In genomic region chr19:4034048-4035017, GRCh38 we compare ENCODE assay signal across 21 cellular contexts. TPM values are rescaled to one million over a fixed set of nuclear protein-coding genes. Genes with fewer than 3 reads are reported as not detected.
DNase-seq lines count a peak whose midpoint lies in the region; ATAC-seq, FAIRE-seq and TF ChIP-seq lines count a peak whose summit lies in the region.
"Had no signal": no experiment of that assay in that cellular context is flagged by ENCODE, and none has a peak within 500 bp of the region (broad histone marks: within the 10 kb centered on the region; RNA-seq: fewer than 3 reads in every experiment).

No MANE protein-coding gene starts in this region.

- TF ChIP-seq EP300 in A549 (IDR thresholded peaks at IDR 0.05): no peak

- H3K9me3 ChIP-seq in A549: no peaks in the 10 kb centered on the region
- no peaks in the 10 kb centered on the region for H3K9me3 ChIP-seq in Panc1 (ENCODE audit: control insufficient read depth, insufficient read depth, low read depth, low read length)
- H3K9me3 ChIP-seq in adrenal gland (replicated peaks in 1 of 3): no peaks in the 10 kb centered on the region
- H3K9me3 ChIP-seq: thoracic aorta had no signal

- no peak for TF ChIP-seq RAD21 in A549 (conservative IDR thresholded peaks at IDR 0.05 in 1 of 2, IDR thresholded peaks at IDR 0.05 in 1 of 2)

- no peak overlapping the region for H3K4me2 ChIP-seq in A549

- H3K4me3 Mint-ChIP-seq in endothelial cell (ENCODE audit: unreplicated experiment): no peak overlapping the region
- H3K4me3 Mint-ChIP-seq in nephron progenitor cell: no peak overlapping the region
- H3K4me3 Mint-ChIP-seq: CD8-positive, alpha-beta T cell; memory B cell; natural killer cell had no signal

- H3K4me3 ChIP-seq in A549 (no peak overlapping the region), Panc1 (ENCODE audit: low read depth in 2 of 2, low read length in 2 of 2) (no peak overlapping the region), adrenal gland (no peak overlapping the region)
- H3K4me3 ChIP-seq: thoracic aorta had no signal

- H3K4me1 Mint-ChIP-seq in endothelial cell (ENCODE audit: unreplicated experiment) (no peaks in the 10 kb centered on the region), nephron progenitor cell (no peaks in the 10 kb centered on the region)
- H3K4me1 Mint-ChIP-seq: memory B cell had no signal

- no peaks in the 10 kb centered on the region for H3K27me3 ChIP-seq in Panc1 (ENCODE audit: control insufficient read depth, insufficient read depth, low read length)
- H3K27me3 ChIP-seq in adrenal gland: no peaks in the 10 kb centered on the region

- H3K27ac Mint-ChIP-seq in endothelial cell (ENCODE audit: unreplicated experiment) (peak overlapping the region; percentile 57), nephron progenitor cell (peak overlapping the region; percentile 78)
- H3K27ac Mint-ChIP-seq: CD8-positive, alpha-beta T cell; memory B cell; natural killer cell had no signal

- H3K36me3 ChIP-seq in Panc1 (ENCODE audit: control insufficient read depth, insufficient read depth, low read length) (no peaks in the 10 kb centered on the region), adrenal gland (replicated peaks in 1 of 2) (peaks cover 0 to 45% of the 10 kb centered on the region in 2 donors)

- in situ Hi-C loops in Panc1 (cut with HindIII; ENCODE audit: low pct_unique_long_range_greater_than_20kb, low sequenced_read_pairs): no loop called here

- H3K4me1 ChIP-seq in A549 (no peaks in the 10 kb centered on the region), Panc1 (ENCODE audit: control insufficient read depth, insufficient read depth, low read length) (no peaks in the 10 kb centered on the region; the same call in none of the 2 replicates), adrenal gland (replicated peaks in 1 of 2) (peaks cover 8 to 10% of the 10 kb centered on the region in 2 donors)

- peaks cover 6% of the 10 kb centered on the region for H3K27me3 Mint-ChIP-seq in endothelial cell (ENCODE audit: unreplicated experiment)
- H3K27me3 Mint-ChIP-seq in nephron progenitor cell (ENCODE audit: low read depth, poor library complexity): no peaks in the 10 kb centered on the region
- H3K27me3 Mint-ChIP-seq: memory B cell had no signal

- ATAC-seq in A549 (peak; percentile 6 to 31; a peak in 3 of 6 replicates), Panc1 (peak; percentile 22), HG02970 (IDR thresholded peaks at IDR 0.05; ENCODE audit: low FRiP score, unreplicated experiment) (no peak), GM19467 (IDR thresholded peaks at IDR 0.05; ENCODE audit: unreplicated experiment) (no peak)
- ATAC-seq: CD8-positive, alpha-beta T cell had no signal

- BruUV-seq in Panc1 (replicated peaks; lab: Mats Ljungman, UMichigan): no TSS peak

- TF ChIP-seq POLR2A in A549 (IDR thresholded peaks at IDR 0.05; ENCODE audit: low read length): no peak
- no peak for TF ChIP-seq POLR2A in adrenal gland (IDR thresholded peaks at IDR 0.05)

- CTCF ChIA-PET in A549 (lab: Yijun Ruan, JAX) (interaction anchor here (1.1 to 1.4 kb wide), 2 partner anchors 49 to 156 kb away, joined by 3 to 4 read pairs; partner anchors contain the start of gene EEF2), Panc1 (lab: Charles Lee) (no interaction called here)

- POLR2A ChIA-PET in A549 (lab: Yijun Ruan, JAX) (no interaction called here), Panc1 (lab: Charles Lee) (no interaction called here)

- no peak overlapping the region for H3K27ac ChIP-seq in A549
- H3K27ac ChIP-seq in Panc1 (ENCODE audit: low read length): no peak overlapping the region
- no peak overlapping the region for H3K27ac ChIP-seq in adrenal gland
- H3K27ac ChIP-seq: thoracic aorta had no signal

- intact Hi-C loops in Panc1 (cut with micrococcal nuclease; ENCODE audit: unreplicated experiment) (no loop called here), adrenal gland (cut with DNase I) (no loop called here)

- no peaks in the 10 kb centered on the region for H3K36me3 Mint-ChIP-seq in endothelial cell (ENCODE audit: low read depth, unreplicated experiment)
- H3K36me3 Mint-ChIP-seq in nephron progenitor cell (ENCODE audit: low read depth): peaks cover 12% of the 10 kb centered on the region
- H3K36me3 Mint-ChIP-seq: natural killer cell had no signal

- no peak for DNase-seq in A549 (ENCODE audit: low read depth in 1 of 2, low spot score in 1 of 2)
- no peak for DNase-seq in Panc1 (ENCODE audit: low read depth, low spot score)
- DNase-seq in endothelial cell (ENCODE audit: low spot score): no peak
- no peak for DNase-seq in nephron progenitor cell
- no peak for DNase-seq in NCI-H2107 (lab: John Stamatoyannopoulos, UW)
- no peak for DNase-seq in adrenal gland
- DNase-seq: activated CD4-positive, alpha-beta T cell treated with anti-CD3 and anti-CD28 coated beads for 1 hour; amniotic stem cell; CD8-positive, alpha-beta T cell; DMS53; islet precursor cell; KG1; MV-4-11; natural killer cell; NCI-H1930; NCI-H446 treated with DMSO at 0.1 percent for 48 hours; stimulated activated CD4-positive, alpha-beta T cell treated with anti-CD3 and anti-CD28 coated beads, Interleukin-12 subunit alpha, Interleukin-12 subunit beta, amount 100 ng/mL, for 4 hours had no signal

- TF ChIP-seq CTCF in A549 (IDR thresholded peaks at IDR 0.05) (no peak), Panc1 (IDR thresholded peaks at IDR 0.05) (no peak), endothelial cell (IDR thresholded peaks at IDR 0.05; ENCODE audit: unreplicated experiment) (no peak), nephron progenitor cell (IDR thresholded peaks at IDR 0.05) (no peak), adrenal gland (IDR thresholded peaks at IDR 0.05) (no peak)

- WGBS in A549 (ENCODE audit: missing lambda C conversion rate): 38% methylated on average over 3 of the region's 34 CpGs
- WGBS in adrenal gland, 4 donors: 60 to 90% (median 85%) methylated on average over 4 to 34 of the region's 34 CpGs

- H3K9me3 Mint-ChIP-seq in endothelial cell (ENCODE audit: unreplicated experiment): no peaks in the 10 kb centered on the region
- no peaks in the 10 kb centered on the region for H3K9me3 Mint-ChIP-seq in nephron progenitor cell
- H3K9me3 Mint-ChIP-seq: CD8-positive, alpha-beta T cell; memory B cell; natural killer cell had no signal

- no peak for FAIRE-seq in A549 (lab: Jason Lieb, UNC)

TF ChIP-seq in A549, 52 proteins besides CTCF, POLR2A, EP300 and RAD21:
- TF ChIP-seq HOXA7 (CRISPR knock-in tag; IDR thresholded peaks at IDR 0.05) (no peak), E2F6 (IDR thresholded peaks at IDR 0.05; ENCODE audit: borderline replicate concordance, low read depth) (no peak), ZFP36 (IDR thresholded peaks at IDR 0.05; ENCODE audit: borderline replicate concordance, partially characterized antibody) (peak; percentile 65), FOSB (CRISPR knock-in tag; IDR thresholded peaks at IDR 0.05) (no peak), RCOR1 (IDR thresholded peaks at IDR 0.05; ENCODE audit: low read depth, low read length) (no peak)
TF ChIP-seq in A549: peak in this region for 1.

RNA-seq across cellular contexts. Expression of gene PIAS4, which starts 26.8 kb away (rescaled TPM):
- polyA plus RNA-seq in A549 (2011; rRNA removed) (4.5 and 5.2 TPM in 2 replicates), A549 (2017; fragmentation: RNase III; extraction: RNeasy Plus Mini Kit Qiagen cat#74134 plus additional on column Dnase treatment) (10.6 to 12.8 TPM (median 11.3 TPM) in 3 replicates), adrenal gland (10 to 100 TPM; 13.7 to 22.3 (median 21.2) TPM)
- 8.6 and 11.9 TPM in 2 replicates for polyA plus RNA-seq in A549 (2012; cell fraction: cytosol; rRNA removed)
- polyA plus RNA-seq in A549 (2012; cell fraction: nucleus; rRNA removed): 17.1 and 17.4 TPM in 2 replicates
- 8.8 and 10.8 TPM in 2 replicates for polyA minus RNA-seq in A549 (2011; rRNA and poly(A)+ RNA removed)
- total RNA-seq in Panc1 (2021; ENCODE audit: unreplicated experiment) (36.7 TPM), endothelial cell (ENCODE audit: unreplicated experiment) (41.2 TPM), adrenal gland (10 to 100 TPM; 16.6 to 40.7 (median 28.6) TPM)
- polyA plus RNA-seq in Panc1 (2012; ENCODE audit: insufficient read length): 31.6 TPM

RNA-seq across cellular contexts. Expression of gene ZBTB7A, which starts 32.4 kb away (rescaled TPM):
- 2.2 and 2.3 TPM in 2 replicates for polyA plus RNA-seq in A549 (2011; rRNA removed)
- 7.0 and 12.5 TPM in 2 replicates for polyA plus RNA-seq in A549 (2012; cell fraction: cytosol; rRNA removed)
- polyA plus RNA-seq in A549 (2012; cell fraction: nucleus; rRNA removed): 15.8 and 26.9 TPM in 2 replicates
- 10.2 to 11.6 TPM (median 11.4 TPM) in 3 replicates for polyA plus RNA-seq in A549 (2017; fragmentation: RNase III; extraction: RNeasy Plus Mini Kit Qiagen cat#74134 plus additional on column Dnase treatment)
- polyA minus RNA-seq in A549 (2011; rRNA and poly(A)+ RNA removed): 2.6 and 3.7 TPM in 2 replicates
- total RNA-seq in Panc1 (2021; ENCODE audit: unreplicated experiment): 48.0 TPM
- 42.8 TPM for polyA plus RNA-seq in Panc1 (2012; ENCODE audit: insufficient read length)
- total RNA-seq in endothelial cell (ENCODE audit: unreplicated experiment): 14.5 TPM
- total RNA-seq in adrenal gland: 10 to 100 TPM; 34.3 to 77.2 (median 57.6) TPM
- 10 to 100 TPM in 2 of 3 donors, 1 to 10 TPM in 1; 7.1 to 22.5 (median 10.6) TPM for polyA plus RNA-seq in adrenal gland

RNA-seq across cellular contexts. Expression of gene EEF2, which starts 49.1 kb away (rescaled TPM):
- 526 and 680 TPM in 2 replicates for polyA plus RNA-seq in A549 (2011; rRNA removed)
- 739 and 972 TPM in 2 replicates for polyA plus RNA-seq in A549 (2012; cell fraction: cytosol; rRNA removed)
- 944 and 1,422 TPM in 2 replicates for polyA plus RNA-seq in A549 (2012; cell fraction: nucleus; rRNA removed)
- polyA plus RNA-seq in A549 (2017; fragmentation: RNase III; extraction: RNeasy Plus Mini Kit Qiagen cat#74134 plus additional on column Dnase treatment): 971 to 1,113 TPM (median 999 TPM) in 3 replicates
- polyA minus RNA-seq in A549 (2011; rRNA and poly(A)+ RNA removed): 645 and 954 TPM in 2 replicates
- total RNA-seq in Panc1 (2021; ENCODE audit: unreplicated experiment): 1,391 TPM
- polyA plus RNA-seq in Panc1 (2012; ENCODE audit: insufficient read length): 1,601 TPM
- total RNA-seq in endothelial cell (ENCODE audit: unreplicated experiment): 2,896 TPM
- 1,000 to 10,000 TPM; 1,603 to 3,482 (median 2,345) TPM for total RNA-seq in adrenal gland
- polyA plus RNA-seq in adrenal gland: 1,000 to 10,000 TPM in 2 of 3 donors, 100 to 1,000 TPM in 1; 752 to 2,793 (median 1,120) TPM

Comparison
In these comparisons a context has a peak if more than half of its experiments do, and no peak if none do; other contexts are left out.
1. ATAC-seq: peak in A549 (2 of 2) and Panc1 (single experiment); none in HG02970 (single experiment) and GM19467 (single experiment).